33 cellular contexts compared by ENCODE assay signal in genomic region chr7:41201021-41201420, GRCh38.
"Had no signal": no experiment of that assay in that cellular context is flagged by ENCODE, and none has a peak within 500 bp of the region (broad histone marks: within the 10 kb centered on the region; RNA-seq: fewer than 3 reads in every experiment).

No MANE protein-coding gene starts in this region.

- DNase-seq: activated B cell treated with CpG ODN at 0.5 μM for 24 hours; activated CD4-positive, alpha-beta memory T cell treated with anti-CD3 and anti-CD28 coated beads for 36 hours; activated CD4-positive, alpha-beta T cell treated with anti-CD3 and anti-CD28 coated beads for 4 hours; activated CD4-positive, alpha-beta T cell treated with anti-CD3 and anti-CD28 coated beads, Interleukin-2, amount 10 ng/mL, durations not matched to agents 24 days and 14 days; activated CD4-positive, alpha-beta T cell treated with anti-CD3 and anti-CD28 coated beads, Interleukin-2, amount 50 U/mL, for 1 hour; activated CD4-positive, alpha-beta T cell treated with anti-CD3 and anti-CD28 coated beads, Interleukin-2, amount 50 U/mL, for 4 hours; activated CD4-positive, CD25-positive, alpha-beta regulatory T cell treated with anti-CD3 and anti-CD28 coated beads, Interleukin-2, amount 50 U/mL, for 72 hours; activated CD8-positive, alpha-beta memory T cell treated with anti-CD3 and anti-CD28 coated beads, Interleukin-2, amount 50 U/mL, for 4 hours; activated CD8-positive, alpha-beta T cell treated with anti-CD3 and anti-CD28 coated beads for 36 hours; activated effector memory CD4-positive, alpha-beta T cell treated with anti-CD3 and anti-CD28 coated beads, Interleukin-2, amount 50 U/mL, for 16 hours; activated gamma-delta T cell treated with Interleukin-2 at 50 U/mL for 16 hours; activated naive CD4-positive, alpha-beta T cell; activated naive CD4-positive, alpha-beta T cell treated with anti-CD3 and anti-CD28 coated beads for 36 hours; activated naive CD4-positive, alpha-beta T cell treated with anti-CD3 and anti-CD28 coated beads, Interleukin-2, amount 50 U/mL, for 16 hours; activated naive CD8-positive, alpha-beta T cell treated with anti-CD3 and anti-CD28 coated beads for 36 hours; activated T-cell treated with anti-CD3 and anti-CD28 coated beads for 4 hours; activated T-cell treated with anti-CD3 and anti-CD28 coated beads, Interleukin-2, amount 50 U/mL, for 1 hour; activated T-cell treated with anti-CD3 and anti-CD28 coated beads, Interleukin-2, amount 50 U/mL, for 4 hours; activated T-cell treated with anti-CD3 and anti-CD28 coated beads, Interleukin-2, amount 50 U/mL, for 72 hours; adrenal gland; amniotic stem cell; aorta; body of pancreas; brain microvascular endothelial cell; central memory CD4-positive, alpha-beta T cell; T-helper 1 cell; T-helper 2 cell; T-helper 9 cell had no signal

- FAIRE-seq: TTC549 had no signal

- H3K27ac ChIP-seq: adrenal gland, body of pancreas, brain microvascular endothelial cell, breast epithelium, VCaP had no signal

- H3K27me3 ChIP-seq: adrenal gland, body of pancreas, brain microvascular endothelial cell, breast epithelium had no signal

- H3K4me1 ChIP-seq: adrenal gland, body of pancreas, breast epithelium had no signal

- H3K36me3 ChIP-seq: adrenal gland, brain microvascular endothelial cell, breast epithelium had no signal

- H3K9me3 ChIP-seq: adrenal gland, body of pancreas, breast epithelium had no signal

- H3K4me3 ChIP-seq: adrenal gland, body of pancreas, breast epithelium had no signal

- ATAC-seq: activated CD8-positive, alpha-beta T cell treated with anti-CD3 and anti-CD28 coated beads for 36 hours; activated naive CD4-positive, alpha-beta T cell treated with anti-CD3 and anti-CD28 coated beads, Interleukin-2, amount 50 U/mL, for 72 hours; activated T-cell treated with anti-CD3 and anti-CD28 coated beads, Interleukin-2, amount 50 U/mL, for 4 hours; activated T-cell treated with anti-CD3 and anti-CD28 coated beads, Interleukin-2, amount 50 U/mL, for 72 hours; activated T-helper 17 cell treated with anti-CD3 and anti-CD28 coated beads, Interleukin-2, amount 50 U/mL, for 72 hours; body of pancreas had no signal
